In genomic region chr2:30443081-30443480, GRCh38 we compare ENCODE assay signal across 1 cellular context.
TF ChIP-seq lines count a peak whose summit lies in the region.

No MANE protein-coding gene starts in this region.

TF ChIP-seq in K562, 482 proteins besides CTCF, POLR2A, EP300 and RAD21 (continued from another document and continues in another):
- TF ChIP-seq ZNF609 (CRISPR knock-in tag; IDR thresholded peaks at IDR 0.05; ENCODE audit: borderline replicate concordance) = no peak
- no peak for TF ChIP-seq CBX8 (IDR thresholded peaks at IDR 0.05; ENCODE audit: borderline replicate concordance, extremely low read depth, low read depth, low read length, poor library complexity, severe bottlenecking)
- no peak for TF ChIP-seq ZC3H11A (IDR thresholded peaks at IDR 0.05; ENCODE audit: low read depth, low read length)
- no peak for TF ChIP-seq PTBP1 (IDR thresholded peaks at IDR 0.05; ENCODE audit: low read depth, low read length)
- no peak for TF ChIP-seq ZFP36 (IDR thresholded peaks at IDR 0.05; ENCODE audit: low read depth, low read length, partially characterized antibody)
- TF ChIP-seq ZNF197 (CRISPR knock-in tag; IDR thresholded peaks at IDR 0.05; ENCODE audit: low read depth) = no peak
- TF ChIP-seq ZNF282 (CRISPR knock-in tag; IDR thresholded peaks at IDR 0.05) = no peak
- peak; percentile 76; the same call in 1 of the 2 replicates for TF ChIP-seq JUND (IDR thresholded peaks at IDR 0.05; ENCODE audit: borderline replicate concordance, low read depth, low read length)
- peak; percentile 75; the same call in 2 of the 3 replicates for TF ChIP-seq JUND (tag; IDR thresholded peaks at IDR 0.05; ENCODE audit: borderline replicate concordance, low read depth, low read length)
- TF ChIP-seq SP2 (IDR thresholded peaks at IDR 0.05; ENCODE audit: extremely low read depth, low read depth, low read length, poor library complexity, severe bottlenecking) = no peak
- TF ChIP-seq TEAD4 (IDR thresholded peaks at IDR 0.05; ENCODE audit: low read length) = peak; percentile 62; the same call in 1 of the 2 replicates
- no peak for TF ChIP-seq TEAD4 (CRISPR knock-in tag; IDR thresholded peaks at IDR 0.05; ENCODE audit: borderline replicate concordance)
- no peak for TF ChIP-seq SNIP1 (IDR thresholded peaks at IDR 0.05; ENCODE audit: low read depth)
- no peak for TF ChIP-seq HDGF (IDR thresholded peaks at IDR 0.05)
- no peak for TF ChIP-seq ZNF436 (CRISPR knock-in tag; IDR thresholded peaks at IDR 0.05)
- TF ChIP-seq CBFA2T2 (conservative IDR thresholded peaks at IDR 0.05) = peak; percentile 27; the same call in 1 of the 2 replicates
- TF ChIP-seq SRSF9 (IDR thresholded peaks at IDR 0.05; ENCODE audit: borderline replicate concordance, low read depth, low read length) = no peak
- TF ChIP-seq RBFOX2 (IDR thresholded peaks at IDR 0.05; ENCODE audit: low read depth, low read length) = no peak
- no peak for TF ChIP-seq ZNF212 (CRISPR knock-in tag; IDR thresholded peaks at IDR 0.05)
- no peak for TF ChIP-seq FOXP1 (CRISPR knock-in tag; IDR thresholded peaks at IDR 0.05)
- TF ChIP-seq UBTF (IDR thresholded peaks at IDR 0.05; ENCODE audit: borderline replicate concordance in 1 of 2, low read depth in 2 of 2, low read length in 2 of 2) = no peak
- peak; percentile 56 for TF ChIP-seq SMARCA4 (IDR thresholded peaks at IDR 0.05)
- TF ChIP-seq MCM3 (IDR thresholded peaks at IDR 0.05) = no peak
- TF ChIP-seq THRB (CRISPR knock-in tag; conservative IDR thresholded peaks at IDR 0.05) = no peak
- no peak for TF ChIP-seq TAF15 (IDR thresholded peaks at IDR 0.05; ENCODE audit: low read depth, low read length)
- no peak for TF ChIP-seq MXI1 (IDR thresholded peaks at IDR 0.05; ENCODE audit: low read depth, low read length)
- TF ChIP-seq RAD51 (IDR thresholded peaks at IDR 0.05; ENCODE audit: borderline replicate concordance, low read depth) = no peak
- no peak for TF ChIP-seq CLOCK (CRISPR knock-in tag; IDR thresholded peaks at IDR 0.05; ENCODE audit: borderline replicate concordance)
- no peak for TF ChIP-seq RBM17 (IDR thresholded peaks at IDR 0.05; ENCODE audit: borderline replicate concordance, low read depth, low read length)
- TF ChIP-seq MCM5 (IDR thresholded peaks at IDR 0.05; ENCODE audit: low read depth) = no peak
- no peak for TF ChIP-seq RCOR1 (IDR thresholded peaks at IDR 0.05; ENCODE audit: borderline replicate concordance in 1 of 2, low read depth in 2 of 2, low read length in 2 of 2)
- TF ChIP-seq FUS (optimal IDR thresholded peaks at IDR 0.05; ENCODE audit: low read depth, low read length) = no peak
- TF ChIP-seq TSC22D4 (tag; IDR thresholded peaks at IDR 0.05) = no peak
- no peak for TF ChIP-seq NONO (IDR thresholded peaks at IDR 0.05; ENCODE audit: low read depth in 2 of 2, low read length in 1 of 2)
- no peak for TF ChIP-seq TAF1 (IDR thresholded peaks at IDR 0.05; ENCODE audit: control insufficient read depth, extremely low read depth, insufficient read depth, low read length, severe bottlenecking)
- no peak for TF ChIP-seq NFE2L1 (tag; IDR thresholded peaks at IDR 0.05; ENCODE audit: borderline replicate concordance, low read depth)
- peak; percentile 75 for TF ChIP-seq ARID1B (IDR thresholded peaks at IDR 0.05)
- TF ChIP-seq ATF4 (CRISPR knock-in tag; IDR thresholded peaks at IDR 0.05) = no peak
- no peak for TF ChIP-seq SFPQ (IDR thresholded peaks at IDR 0.05; ENCODE audit: low read depth, low read length)
- no peak for TF ChIP-seq ZNF124 (CRISPR knock-in tag; IDR thresholded peaks at IDR 0.05)
- no peak for TF ChIP-seq TEAD1 (CRISPR knock-in tag; IDR thresholded peaks at IDR 0.05)
- TF ChIP-seq HDAC2 (IDR thresholded peaks at IDR 0.05) = no peak
- TF ChIP-seq EP400 (IDR thresholded peaks at IDR 0.05) = no peak
- TF ChIP-seq POLR3G (IDR thresholded peaks at IDR 0.05; ENCODE audit: extremely low read depth, insufficient read length, insufficient replicate concordance) = no peak
- TF ChIP-seq ZNF75A (CRISPR knock-in tag; IDR thresholded peaks at IDR 0.05) = no peak
- TF ChIP-seq BCL6 (CRISPR knock-in tag; IDR thresholded peaks at IDR 0.05) = no peak
- TF ChIP-seq TARDBP (IDR thresholded peaks at IDR 0.05) = no peak
- no peak for TF ChIP-seq HNRNPH1 (optimal IDR thresholded peaks at IDR 0.05; ENCODE audit: low read depth, low read length)
- no peak for TF ChIP-seq POU5F1 (IDR thresholded peaks at IDR 0.05; ENCODE audit: borderline replicate concordance, low read depth, low read length, partially characterized antibody)
- no peak for TF ChIP-seq ZSCAN29 (IDR thresholded peaks at IDR 0.05)
- TF ChIP-seq GTF2F1 (IDR thresholded peaks at IDR 0.05; ENCODE audit: low read depth, low read length) = no peak
- peak; percentile 63 for TF ChIP-seq TAL1 (IDR thresholded peaks at IDR 0.05)
- no peak for TF ChIP-seq ESRRB (CRISPR knock-in tag; IDR thresholded peaks at IDR 0.05; ENCODE audit: borderline replicate concordance)
- TF ChIP-seq ELF2 (CRISPR knock-in tag; IDR thresholded peaks at IDR 0.05) = no peak
- no peak for TF ChIP-seq MEF2D (tag; conservative IDR thresholded peaks at IDR 0.05; ENCODE audit: low read depth)
- no peak for TF ChIP-seq ZBTB17 (CRISPR knock-in tag; IDR thresholded peaks at IDR 0.05)
- TF ChIP-seq LCOR (CRISPR knock-in tag; IDR thresholded peaks at IDR 0.05) = no peak
- TF ChIP-seq PPARD (CRISPR knock-in tag; IDR thresholded peaks at IDR 0.05) = no peak
- no peak for TF ChIP-seq GATAD2B (IDR thresholded peaks at IDR 0.05; ENCODE audit: borderline replicate concordance)
- peak; percentile 31; the same call in 1 of the 2 replicates for TF ChIP-seq NCOR1 (IDR thresholded peaks at IDR 0.05)
- no peak for TF ChIP-seq HNRNPL (IDR thresholded peaks at IDR 0.05; ENCODE audit: low read depth, low read length)
- TF ChIP-seq TCF7 (IDR thresholded peaks at IDR 0.05; ENCODE audit: borderline replicate concordance) = no peak
- no peak for TF ChIP-seq GABPB1 (CRISPR knock-in tag; IDR thresholded peaks at IDR 0.05)
- no peak for TF ChIP-seq NFYB (IDR thresholded peaks at IDR 0.05; ENCODE audit: extremely low read depth, insufficient read length)
- no peak for TF ChIP-seq CEBPG (CRISPR knock-in tag; IDR thresholded peaks at IDR 0.05)
- TF ChIP-seq CEBPG (tag; conservative IDR thresholded peaks at IDR 0.05 in 1 of 2, IDR thresholded peaks at IDR 0.05 in 1 of 2) = no peak
- no peak for TF ChIP-seq SREBF1 (IDR thresholded peaks at IDR 0.05; ENCODE audit: borderline replicate concordance, low read depth, low read length)
- TF ChIP-seq GABPA (tag; conservative IDR thresholded peaks at IDR 0.05; ENCODE audit: low read depth) = no peak
- TF ChIP-seq ZNF717 (CRISPR knock-in tag; IDR thresholded peaks at IDR 0.05) = no peak
- no peak for TF ChIP-seq TOE1 (IDR thresholded peaks at IDR 0.05; ENCODE audit: borderline replicate concordance)
- no peak for TF ChIP-seq TOE1 (CRISPR knock-in tag; IDR thresholded peaks at IDR 0.05; ENCODE audit: borderline replicate concordance, low read depth)
- TF ChIP-seq SAFB2 (IDR thresholded peaks at IDR 0.05; ENCODE audit: borderline replicate concordance, low read depth, low read length, severe bottlenecking) = no peak
